8 cellular contexts compared by ENCODE assay signal in genomic region chr17:30708241-30709078, GRCh38.
A peak's percentile ranks its signal among the peaks of the same experiment; 100 is the strongest.
DNase-seq lines count a peak whose midpoint lies in the region; ATAC-seq, FAIRE-seq and TF ChIP-seq lines count a peak whose summit lies in the region.
"Not testable (repeated sequence)": the region's sequence is repeated elsewhere in the genome, so short reads cannot be mapped to it uniquely, and the experiment has no call there.

No MANE protein-coding gene starts in this region.

- peak overlapping the region; percentile 65 for H3K4me3 ChIP-seq in WI38 (ENCODE audit: low read depth, low read length)
- H3K4me3 ChIP-seq in pancreas = peak overlapping the region; percentile 23 to 73 (median 70)

- not testable (repeated sequence) for H3K27me3 ChIP-seq in pancreas

- WGBS in pancreas, 2 donors = 0 to 1% methylated on average over 57 to 75 of the region's 75 CpGs

- in situ Hi-C loops in G401 (cut with HindIII; ENCODE audit: low sequenced_read_pairs) = not testable (repeated sequence)

- FAIRE-seq in pancreas (lab: Jason Lieb, UNC) = not testable (repeated sequence)

- intact Hi-C loops in pancreas (cut with DNase I) = not testable (repeated sequence)

- DNase-seq in G401 (ENCODE audit: low spot score) (peak; percentile 95), NCI-H510A treated with DMSO at 0.1 percent for 48 hours (lab: John Stamatoyannopoulos, UW) (peak; percentile 91), brain pericyte (ENCODE audit: low read depth, low spot score) (peak; percentile 91), hepatic stellate cell (ENCODE audit: low spot score) (peak; percentile 83), pancreas (peak; percentile 81 to 92 (median 84)), superior temporal gyrus (ENCODE audit: extremely low spot score) (peak; percentile 90)

- not testable (repeated sequence) for H3K9me3 ChIP-seq in pancreas

- not testable (repeated sequence) for H3K4me1 ChIP-seq in pancreas

- not testable (repeated sequence) for H3K36me3 ChIP-seq in pancreas

- not testable (repeated sequence) for TF ChIP-seq CTCF in WI38 (IDR thresholded peaks at IDR 0.05; ENCODE audit: low read depth, low read length); pancreas (IDR thresholded peaks at IDR 0.05)

- H3K27ac ChIP-seq in pancreas = peak overlapping the region; percentile 33 to 73 (median 49)

- ATAC-seq in HG03521 (IDR thresholded peaks at IDR 0.05; ENCODE audit: unreplicated experiment) (peak; percentile 40), pancreas (peak; percentile 84 to 89 (median 85))

Comparison
In these comparisons a context has a peak if more than half of its experiments do, and no peak if none do; other contexts are left out.
1. Peak in every context shown above with its lines: DNase-seq, ATAC-seq, H3K4me3 ChIP-seq and H3K27ac ChIP-seq.